Comparison of ENCODE assay signal across 16 cellular contexts in genomic region chr20:42392417-42392816, GRCh38.
A peak's percentile ranks its signal among the peaks of the same experiment; 100 is the strongest.
DNase-seq lines count a peak whose midpoint lies in the region; ATAC-seq and TF ChIP-seq lines count a peak whose summit lies in the region.
"Had no signal": no experiment of that assay in that cellular context is flagged by ENCODE, and none has a peak within 500 bp of the region (broad histone marks: within the 10 kb centered on the region; RNA-seq: fewer than 3 reads in every experiment).

No MANE protein-coding gene starts in this region.

- no peak for DNase-seq in WTC11 (ENCODE audit: low spot score)
- DNase-seq in left ventricle myocardium superior, result no peak
- no peak for DNase-seq in sciatic nerve (ENCODE audit: low spot score)
- no peak for DNase-seq in NCI-H128 (lab: John Stamatoyannopoulos, UW; ENCODE audit: unreplicated experiment)
- DNase-seq in T-helper 2 cell, result no peak
- DNase-seq in natural killer cell, result no peak
- DNase-seq: Caco-2; DMS53; NCI-H1092 treated with DMSO at 0.1 percent for 48 hours; NCI-H1694 treated with DMSO at 0.1 percent for 48 hours; NCI-H345; NK-92 treated with Interleukin-12 subunit alpha and Interleukin-12 subunit beta, amount 100 ng/mL, for 24 hours; PC-3 had no signal

- H3K4me3 Mint-ChIP-seq in WTC11 (no peak overlapping the region), natural killer cell (no peak overlapping the region)

- TF ChIP-seq CTCF in WTC11 (IDR thresholded peaks at IDR 0.05) (no peak), natural killer cell (IDR thresholded peaks at IDR 0.05) (no peak)

- ATAC-seq in WTC11 (no peak), left ventricle myocardium superior (peak; percentile 94), sciatic nerve (peak; percentile 98), natural killer cell (no peak)
- ATAC-seq: A549, PC-3 had no signal

- H3K36me3 Mint-ChIP-seq in WTC11, result peaks cover 2% of the 10 kb centered on the region; the same call in 1 of the 2 replicates
- H3K36me3 Mint-ChIP-seq in natural killer cell, result no peaks in the 10 kb centered on the region

- no peak overlapping the region for H3K9ac ChIP-seq in HUES48 (ENCODE audit: low read depth, low read length)

- H3K4me3 ChIP-seq in HUES48 (ENCODE audit: low read depth, low read length), result 0 out of 2 replicates have a peak overlapping the region, but pooled peaks have one; percentile 13
- H3K4me3 ChIP-seq: A549 had no signal

- H3K27me3 ChIP-seq in HUES48 (ENCODE audit: control insufficient read depth, insufficient read depth, low read length), result no peaks in the 10 kb centered on the region

- CTCF ChIA-PET in WTC11 (lab: Charles Lee), result interaction anchor here (1.2 kb wide), 2 partner anchors 139 to 795 kb away, joined by 3 read pairs; no protein-coding TSS in a partner anchor

- H3K4me1 ChIP-seq in HUES48 (ENCODE audit: control insufficient read depth, insufficient read depth, low read length), result peaks cover 22% of the 10 kb centered on the region
- H3K4me1 ChIP-seq: A549, Caco-2 had no signal

- no peaks in the 10 kb centered on the region for H3K36me3 ChIP-seq in HUES48 (ENCODE audit: control insufficient read depth, insufficient read depth, low read length)

- peaks cover 19% of the 10 kb centered on the region for H3K9me3 Mint-ChIP-seq in WTC11
- H3K9me3 Mint-ChIP-seq in natural killer cell, result peaks cover 2 to 4% of the 10 kb centered on the region in 2 donors

- POLR2A ChIA-PET in WTC11 (lab: Charles Lee), result interaction anchor here (0.7 kb wide), 1 partner anchor 92 kb away, joined by 4 read pairs; no protein-coding TSS in a partner anchor

- H3K27ac ChIP-seq in HUES48 (ENCODE audit: low read depth, low read length), result peak overlapping the region; percentile 58
- H3K27ac ChIP-seq: A549, C4-2B had no signal

- peaks cover 3% of the 10 kb centered on the region; the same call in 1 of the 2 replicates for H3K27me3 Mint-ChIP-seq in WTC11 (ENCODE audit: low read depth)
- H3K27me3 Mint-ChIP-seq in natural killer cell (ENCODE audit: low read depth in 2 of 2), result no peaks in the 10 kb centered on the region

- H3K27ac Mint-ChIP-seq in WTC11 (peak overlapping the region; percentile 60), natural killer cell (no peak overlapping the region)

- no peaks in the 10 kb centered on the region; the same call in 1 of the 2 replicates for H3K4me1 Mint-ChIP-seq in WTC11
- no peaks in the 10 kb centered on the region for H3K4me1 Mint-ChIP-seq in natural killer cell

- intact Hi-C loops in left ventricle myocardium superior (cut with micrococcal nuclease) (no loop called here), sciatic nerve (cut with DNase I) (no loop called here), natural killer cell (cut with micrococcal nuclease) (no loop called here)

- no peaks in the 10 kb centered on the region for H3K9me3 ChIP-seq in HUES48 (ENCODE audit: control insufficient read depth, insufficient read depth, low read length)

TF ChIP-seq in WTC11, 78 proteins besides CTCF, POLR2A, EP300 and RAD21:
- TF ChIP-seq TCF7 (CRISPR knock-in tag; IDR thresholded peaks at IDR 0.05; ENCODE audit: low read depth) (no peak), ELF4 (CRISPR knock-in tag; IDR thresholded peaks at IDR 0.05; ENCODE audit: low read depth) (no peak), NR3C1 (CRISPR knock-in tag; conservative IDR thresholded peaks at IDR 0.05; ENCODE audit: low read depth) (no peak), NR1H2 (CRISPR knock-in tag; IDR thresholded peaks at IDR 0.05) (no peak), GABPB1 (CRISPR knock-in tag; IDR thresholded peaks at IDR 0.05) (no peak)

Comparison
In these comparisons a context has a peak if more than half of its experiments do, and no peak if none do; other contexts are left out.
1. ATAC-seq: peak in left ventricle myocardium superior (single experiment) and sciatic nerve (single experiment); none in WTC11 (single experiment) and natural killer cell (0 of 3).